ENCODE assay signal across 15 cellular contexts in genomic region chr17:76544123-76544915, GRCh38. TPM values are rescaled to one million over a fixed set of nuclear protein-coding genes. Genes with fewer than 3 reads are reported as not detected.
A peak's percentile ranks its signal among the peaks of the same experiment; 100 is the strongest.
DNase-seq lines count a peak whose midpoint lies in the region; ATAC-seq, FAIRE-seq and TF ChIP-seq lines count a peak whose summit lies in the region.
"Had no signal": no experiment of that assay in that cellular context is flagged by ENCODE, and none has a peak within 500 bp of the region (broad histone marks: within the 10 kb centered on the region; RNA-seq: fewer than 3 reads in every experiment).

No MANE protein-coding gene starts in this region.

- H2AFZ ChIP-seq in H1 (ENCODE audit: low read length) (no peak overlapping the region), mesenchymal stem cell (ENCODE audit: low read depth, low read length) (no peak overlapping the region)

- H3K27ac ChIP-seq in H1 (ENCODE audit: low read depth, low read length) (no peak overlapping the region), mesenchymal stem cell (ENCODE audit: low read length, poor library complexity, severe bottlenecking) (no peak overlapping the region), upper lobe of left lung (peak overlapping the region; percentile 3 to 79 (median 70))
- H3K27ac ChIP-seq: thoracic aorta had no signal

- peaks cover 12% of the 10 kb centered on the region for H3K4me1 Mint-ChIP-seq in stimulated activated memory B cell treated with anti-CD40 and anti-IgM and Interleukin-4, amounts not matched to agents 10 μg/mL and 1 μg/mL and 100 μg/mL, for 72 hours

- no peaks in the 10 kb centered on the region for H3K36me3 Mint-ChIP-seq in stimulated activated memory B cell treated with anti-CD40 and anti-IgM and Interleukin-4, amounts not matched to agents 10 μg/mL and 1 μg/mL and 100 μg/mL, for 72 hours

- H2BK120ac ChIP-seq in H1 (replicated peaks; ENCODE audit: low read depth, low read length) (no peak overlapping the region), mesenchymal stem cell (ENCODE audit: low read depth, low read length) (peak overlapping the region; percentile 91)

- peak overlapping the region; percentile 48; the same call in 1 of the 2 replicates for H2BK15ac ChIP-seq in H1 (ENCODE audit: low read length)
- peak overlapping the region; percentile 73 for H2BK15ac ChIP-seq in mesenchymal stem cell (ENCODE audit: low read depth, poor library complexity, severe bottlenecking)

- H4K5ac ChIP-seq in H1 (ENCODE audit: insufficient read length, low read depth, low read length): no peak overlapping the region

- TF ChIP-seq EP300 in H1 (IDR thresholded peaks at IDR 0.05; ENCODE audit: borderline replicate concordance in 1 of 2, low read depth in 2 of 2, low read length in 2 of 2) (no peak), upper lobe of left lung (IDR thresholded peaks at IDR 0.05) (peak in 2 of 4 donors; percentile 58 to 81)

- ATAC-seq in upper lobe of left lung (ENCODE audit: low FRiP score in 2 of 2): no peak
- no peak for ATAC-seq in stimulated activated memory B cell treated with anti-CD40 and anti-IgM and Interleukin-4, amounts not matched to agents 10 μg/mL and 1 μg/mL and 100 μg/mL, for 72 hours
- no peak for ATAC-seq in HG03457 (IDR thresholded peaks at IDR 0.05; ENCODE audit: unreplicated experiment)
- ATAC-seq: A549; activated T-cell treated with anti-CD3 and anti-CD28 coated beads, Interleukin-2, amount 50 U/mL, for 4 hours had no signal

- H3K14ac ChIP-seq in H1 (ENCODE audit: insufficient read length) (no peak overlapping the region), mesenchymal stem cell (ENCODE audit: low read length in 2 of 2) (peak overlapping the region in 1 of 2 experiments; percentile 86)

- no peaks in the 10 kb centered on the region for H3K9me3 ChIP-seq in H1 (ENCODE audit: insufficient read depth in 2 of 2, low read depth in 1 of 2, low read length in 1 of 2)
- no peaks in the 10 kb centered on the region for H3K9me3 ChIP-seq in mesenchymal stem cell (ENCODE audit: control insufficient read depth, low read length)
- no peaks in the 10 kb centered on the region for H3K9me3 ChIP-seq in upper lobe of left lung
- H3K9me3 ChIP-seq: A549, thoracic aorta had no signal

- H3K79me1 ChIP-seq in H1 (ENCODE audit: low read depth, low read length): no peaks in the 10 kb centered on the region
- H3K79me1 ChIP-seq in mesenchymal stem cell (replicated peaks; ENCODE audit: low read length, poor library complexity, severe bottlenecking): no peaks in the 10 kb centered on the region

- H4K8ac ChIP-seq in H1 (ENCODE audit: extremely low read depth, insufficient read depth, low read length): no peak overlapping the region
- H4K8ac ChIP-seq in mesenchymal stem cell (ENCODE audit: low read length): peak overlapping the region; percentile 86

- H3K79me2 ChIP-seq in H1 (ENCODE audit: control insufficient read depth in 1 of 2, insufficient read depth in 2 of 2, low read length in 2 of 2): no peaks in the 10 kb centered on the region; a peak in 1 of 4 replicates

- no peak overlapping the region for H3K4me3 Mint-ChIP-seq in stimulated activated memory B cell treated with anti-CD40 and anti-IgM and Interleukin-4, amounts not matched to agents 10 μg/mL and 1 μg/mL and 100 μg/mL, for 72 hours
- H3K4me3 Mint-ChIP-seq: activated T-cell treated with anti-CD3 and anti-CD28 coated beads, Interleukin-2, amount 50 U/mL, for 4 hours; T-helper 1 cell treated with Interleukin-12 subunit alpha and Interleukin-12 subunit beta and Interleukin-4 antibody, amounts not matched to agents 30 μg/mL and 1 μg/mL, for 36 hours had no signal

- H3K18ac ChIP-seq in H1 (ENCODE audit: extremely low read depth, low read length): no peak overlapping the region
- peak overlapping the region; percentile 71 to 94 for H3K18ac ChIP-seq in mesenchymal stem cell (ENCODE audit: low read depth in 1 of 2, low read length in 2 of 2)

- H2BK12ac ChIP-seq in H1 (ENCODE audit: low read depth, low read length) (no peak overlapping the region; the same call in 1 of the 2 replicates), mesenchymal stem cell (ENCODE audit: low read length in 2 of 2) (peak overlapping the region; percentile 2 to 95)

- FAIRE-seq in H1 (lab: Jason Lieb, UNC): no peak
- FAIRE-seq: A549 had no signal

- H3K27me3 ChIP-seq in H1 (replicated peaks in 1 of 4; ENCODE audit: control insufficient read depth in 3 of 4, extremely low read depth in 1 of 4, insufficient read depth in 3 of 4, low read length in 3 of 4) (peaks cover 0 to 6% (median 6%) of the 10 kb centered on the region in 4 experiments; a peak in 5 of 7 replicates), mesenchymal stem cell (ENCODE audit: control insufficient read depth in 1 of 2, insufficient read depth in 1 of 2, low read length in 2 of 2) (peaks cover 0 to 6% of the 10 kb centered on the region in 2 experiments), upper lobe of left lung (no peaks in the 10 kb centered on the region)

- H3K4me2 ChIP-seq in H1 (ENCODE audit: insufficient read depth in 1 of 2, low read depth in 2 of 2, low read length in 2 of 2) (peak overlapping the region in 1 of 2 experiments; percentile 19; a peak in 1 of 4 replicates), mesenchymal stem cell (ENCODE audit: low read length, poor library complexity, severe bottlenecking) (no peak overlapping the region)
- H3K4me2 ChIP-seq: A549 had no signal

- TF ChIP-seq POLR2A in H1 (IDR thresholded peaks at IDR 0.05; ENCODE audit: control extremely low read depth in 1 of 2, low read depth in 2 of 2, low read length in 2 of 2) (no peak), upper lobe of left lung (IDR thresholded peaks at IDR 0.05) (no peak)

- H2BK5ac ChIP-seq in H1 (ENCODE audit: low read depth, low read length): no peak overlapping the region
- no peak overlapping the region for H2BK5ac ChIP-seq in mesenchymal stem cell (ENCODE audit: low read depth, low read length, poor library complexity, severe bottlenecking)

- H3K27me3 Mint-ChIP-seq in stimulated activated memory B cell treated with anti-CD40 and anti-IgM and Interleukin-4, amounts not matched to agents 10 μg/mL and 1 μg/mL and 100 μg/mL, for 72 hours: peaks cover 5% of the 10 kb centered on the region

- H3K56ac ChIP-seq in H1 (replicated peaks; ENCODE audit: insufficient read length, low read depth, low read length): no peak overlapping the region

- H3K9ac ChIP-seq in H1 (replicated peaks in 1 of 4; ENCODE audit: extremely low read depth in 1 of 4, low read depth in 3 of 4, low read length in 3 of 4) (no peak overlapping the region), mesenchymal stem cell (ENCODE audit: low read length) (no peak overlapping the region)

- no peak overlapping the region for H3K27ac Mint-ChIP-seq in stimulated activated memory B cell treated with anti-CD40 and anti-IgM and Interleukin-4, amounts not matched to agents 10 μg/mL and 1 μg/mL and 100 μg/mL, for 72 hours
- H3K27ac Mint-ChIP-seq: T-helper 1 cell treated with Interleukin-12 subunit alpha and Interleukin-12 subunit beta and Interleukin-4 antibody, amounts not matched to agents 30 μg/mL and 1 μg/mL, for 36 hours had no signal

- H4K20me1 ChIP-seq in H1 (replicated peaks in 1 of 2; ENCODE audit: control insufficient read depth in 1 of 2, insufficient read depth in 2 of 2, low read length in 2 of 2): peaks cover 0 to 7% of the 10 kb centered on the region in 2 experiments

- TF ChIP-seq CTCF in H1 (IDR thresholded peaks at IDR 0.05; ENCODE audit: control extremely low read depth in 1 of 3, insufficient read depth in 1 of 3, low read depth in 1 of 3, low read length in 3 of 3) (no peak), upper lobe of left lung (IDR thresholded peaks at IDR 0.05) (no peak)

- H3K23ac ChIP-seq in H1 (ENCODE audit: insufficient read length) (no peak overlapping the region), mesenchymal stem cell (ENCODE audit: low read length in 2 of 2) (peak overlapping the region; percentile 14 to 57)

- no peaks in the 10 kb centered on the region for H3K9me3 Mint-ChIP-seq in stimulated activated memory B cell treated with anti-CD40 and anti-IgM and Interleukin-4, amounts not matched to agents 10 μg/mL and 1 μg/mL and 100 μg/mL, for 72 hours
- H3K9me3 Mint-ChIP-seq: activated T-cell treated with anti-CD3 and anti-CD28 coated beads, Interleukin-2, amount 50 U/mL, for 4 hours; T-helper 1 cell treated with Interleukin-12 subunit alpha and Interleukin-12 subunit beta and Interleukin-4 antibody, amounts not matched to agents 30 μg/mL and 1 μg/mL, for 36 hours had no signal

- CTCF ChIA-PET in H1 (lab: Charles Lee; ENCODE audit: partially characterized antibody): interaction anchor here (0.6 to 15.6 kb wide), 12 partner anchors 8 to 199 kb away, joined by 3 to 260 read pairs (median 18); partner anchors contain the start of gene CYGB

- peak; percentile 10 to 61 (median 52) for DNase-seq in NCI-H1417 (lab: John Stamatoyannopoulos, UW)
- DNase-seq in NCI-H1417 treated with DMSO at 0.1 percent for 48 hours (lab: John Stamatoyannopoulos, UW): no peak
- no peak for DNase-seq in H1 (ENCODE audit: low read depth in 1 of 2, low spot score in 2 of 2)
- peak; percentile 75 for DNase-seq in mesenchymal stem cell
- peak in 1 of 2 donors; percentile 56 for DNase-seq in upper lobe of left lung
- DNase-seq in stimulated activated CD4-positive, alpha-beta T cell treated with anti-CD3 and anti-CD28 coated beads, Interleukin-4, amount 100 ng/mL, for 1 hour: no peak
- DNase-seq: activated T-cell treated with anti-CD3 and anti-CD28 coated beads, Interleukin-2, amount 50 U/mL, for 4 hours; effector CD4-positive, alpha-beta T cell; kidney glomerular epithelial cell; NCI-H187 treated with DMSO at 0.1 percent for 48 hours had no signal

- POLR2A ChIA-PET in H1 (lab: Charles Lee; ENCODE audit: partially characterized antibody): interaction anchor here (1.0 to 3.7 kb wide), 8 partner anchors 8 to 27 kb away, joined by 3 to 27 read pairs (median 4); no protein-coding TSS in a partner anchor

- H3K23me2 ChIP-seq in H1 (ENCODE audit: low read depth, low read length): peaks cover 10% of the 10 kb centered on the region

- H4K91ac ChIP-seq in H1 (replicated peaks; ENCODE audit: insufficient read length, low read length): peak overlapping the region; percentile 18
- H4K91ac ChIP-seq in mesenchymal stem cell (ENCODE audit: low read length): peak overlapping the region; percentile 91

- H3K4me1 ChIP-seq in H1 (replicated peaks in 1 of 4; ENCODE audit: control insufficient read depth in 3 of 4, insufficient read depth in 4 of 4, low read length in 3 of 4) (peaks cover 0 to 35% (median 17%) of the 10 kb centered on the region in 4 experiments; a peak in 6 of 7 replicates), mesenchymal stem cell (ENCODE audit: control insufficient read depth, insufficient read depth, low read depth, low read length) (peaks cover 46% of the 10 kb centered on the region), upper lobe of left lung (peaks cover 54 to 73% (median 67%) of the 10 kb centered on the region in 4 donors)

- TF ChIP-seq RAD21 in H1 (IDR thresholded peaks at IDR 0.05 in 1 of 2, conservative IDR thresholded peaks at IDR 0.05 in 1 of 2; ENCODE audit: low read depth in 2 of 2, low read length in 2 of 2): no peak

- no peak overlapping the region for H3K4me3 ChIP-seq in H1 (ENCODE audit: extremely low read depth in 1 of 4, insufficient read depth in 2 of 4, low read depth in 3 of 4, low read length in 4 of 4)
- H3K4me3 ChIP-seq in mesenchymal stem cell (ENCODE audit: insufficient read depth in 1 of 2, low read depth in 1 of 2, low read length in 2 of 2): no peak overlapping the region
- H3K4me3 ChIP-seq in upper lobe of left lung: no peak overlapping the region
- H3K4me3 ChIP-seq: A549, thoracic aorta had no signal

- H2AK5ac ChIP-seq in H1 (ENCODE audit: low read depth, low read length): no peak overlapping the region
- H2AK5ac ChIP-seq in mesenchymal stem cell (ENCODE audit: low read length, severe bottlenecking): no peak overlapping the region

- 62% methylated on average over 22 of the region's 26 CpGs; no CpG with 5 or more reads in 1 of the 2 experiments for WGBS in H1 (ENCODE audit: extremely low coverage in 1 of 2, insufficient coverage in 1 of 2, insufficient read length in 1 of 2, insufficient replicate concordance in 2 of 2, low coverage in 1 of 2, low lambda C conversion rate in 2 of 2, missing lambda C conversion rate in 1 of 2), 2 experiments
- WGBS in mesenchymal stem cell: 26% methylated on average over 24 of the region's 26 CpGs
- 28 to 37% methylated on average over 19 to 26 of the region's 26 CpGs for WGBS in upper lobe of left lung, 2 donors

- no peak overlapping the region for H2BK20ac ChIP-seq in H1 (ENCODE audit: low read length)

- no peak overlapping the region for H3K4ac ChIP-seq in H1 (replicated peaks; ENCODE audit: insufficient read length, low read depth, low read length)
- H3K4ac ChIP-seq in mesenchymal stem cell (ENCODE audit: low read depth in 1 of 2, low read length in 2 of 2): peak overlapping the region; percentile 77 to 90

- H3K36me3 ChIP-seq in H1 (ENCODE audit: control insufficient read depth in 2 of 4, insufficient read depth in 4 of 4, low read length in 3 of 4): no peaks in the 10 kb centered on the region
- peaks cover 2 to 6% of the 10 kb centered on the region in 2 experiments for H3K36me3 ChIP-seq in mesenchymal stem cell (ENCODE audit: control insufficient read depth in 1 of 2, insufficient read depth in 2 of 2, low read depth in 1 of 2, low read length in 2 of 2)
- no peaks in the 10 kb centered on the region for H3K36me3 ChIP-seq in upper lobe of left lung
- H3K36me3 ChIP-seq: thoracic aorta had no signal

RNA-seq across cellular contexts. Expression of gene PRCD, which starts 4.5 kb away (rescaled TPM):
- total RNA-seq in H1 (2021; fragmentation: NEBNext Ultra II Directional; extraction: Animal tissue kit (Norgen Biotek cat#: 25700)): 1.4 and 2.1 TPM in 2 replicates
- polyA plus RNA-seq in H1 (2011; rRNA removed): 0.77 and 1.1 TPM in 2 replicates
- 1.4 TPM for polyA plus RNA-seq in H1 (2011; cell fraction: cytosol; rRNA removed)
- polyA plus RNA-seq in H1 (2011; cell fraction: nucleus; rRNA removed): 3.1 TPM
- polyA plus RNA-seq in H1 (2012, experiment 1 of 2): 1.1 to 1.6 TPM (median 1.5 TPM) in 4 replicates
- polyA plus RNA-seq in H1 (2012, experiment 2 of 2): 2.3 TPM
- polyA plus RNA-seq in H1 (2013, experiment 1 of 2): 2.0 TPM
- 1.5 TPM for polyA plus RNA-seq in H1 (2013, experiment 2 of 2)
- polyA minus RNA-seq in H1 (2011; rRNA and poly(A)+ RNA removed): 0.12 and 0.22 TPM in 2 replicates
- polyA minus RNA-seq in H1 (2011; cell fraction: cytosol; rRNA and poly(A)+ RNA removed): not detected
- polyA minus RNA-seq in H1 (2011; cell fraction: nucleus; rRNA and poly(A)+ RNA removed): 3.5 TPM
- 13.5 TPM for polyA plus RNA-seq in mesenchymal stem cell (2013, experiment 1 of 2)
- 14.0 TPM for polyA plus RNA-seq in mesenchymal stem cell (2013, experiment 2 of 2)
- 10 to 100 TPM in 1 of 6 donors, 1 to 10 TPM in 4, not detected in 1; 3.0 to 13.9 (median 7.2) TPM for total RNA-seq in upper lobe of left lung
- total RNA-seq: activated T-cell treated with anti-CD3 and anti-CD28 coated beads, Interleukin-2, amount 50 U/mL, for 4 hours had no signal
- polyA plus RNA-seq: A549 had no signal

RNA-seq across cellular contexts. Expression of gene CYGB, which starts 6.8 kb away (rescaled TPM):
- total RNA-seq in H1 (2021; fragmentation: NEBNext Ultra II Directional; extraction: Animal tissue kit (Norgen Biotek cat#: 25700)): 3.7 and 4.0 TPM in 2 replicates
- 2.7 and 3.3 TPM in 2 replicates for polyA plus RNA-seq in H1 (2011; rRNA removed)
- 1.7 TPM for polyA plus RNA-seq in H1 (2011; cell fraction: cytosol; rRNA removed)
- 1.7 TPM for polyA plus RNA-seq in H1 (2011; cell fraction: nucleus; rRNA removed)
- 1.4 to 3.4 TPM (median 2.9 TPM) in 4 replicates for polyA plus RNA-seq in H1 (2012, experiment 1 of 2)
- polyA plus RNA-seq in H1 (2012, experiment 2 of 2): 4.0 TPM
- polyA plus RNA-seq in H1 (2013, experiment 1 of 2): 2.8 TPM
- polyA plus RNA-seq in H1 (2013, experiment 2 of 2): 2.8 TPM
- polyA minus RNA-seq in H1 (2011; rRNA and poly(A)+ RNA removed): 0.19 and 1.4 TPM in 2 replicates
- polyA minus RNA-seq in H1 (2011; cell fraction: cytosol; rRNA and poly(A)+ RNA removed): 0.66 TPM
- 0.80 TPM for polyA minus RNA-seq in H1 (2011; cell fraction: nucleus; rRNA and poly(A)+ RNA removed)
- polyA plus RNA-seq in mesenchymal stem cell (2013, experiment 1 of 2): 313 TPM
- 315 TPM for polyA plus RNA-seq in mesenchymal stem cell (2013, experiment 2 of 2)
- 10 to 100 TPM in 5 of 6 donors, 1 to 10 TPM in 1; 6.4 to 33.9 (median 16.6) TPM for total RNA-seq in upper lobe of left lung
- total RNA-seq: activated T-cell treated with anti-CD3 and anti-CD28 coated beads, Interleukin-2, amount 50 U/mL, for 4 hours had no signal

RNA-seq across cellular contexts. Expression of gene ST6GALNAC2, which starts 41.3 kb away (rescaled TPM):
- not detected in 2 replicates for total RNA-seq in H1 (2021; fragmentation: NEBNext Ultra II Directional; extraction: Animal tissue kit (Norgen Biotek cat#: 25700))
- polyA plus RNA-seq in H1 (2011; rRNA removed): 0.09 TPM in 1 of 2 replicates, not detected in the other
- polyA plus RNA-seq in H1 (2011; cell fraction: cytosol; rRNA removed): not detected
- polyA plus RNA-seq in H1 (2011; cell fraction: nucleus; rRNA removed): not detected
- polyA plus RNA-seq in H1 (2012, experiment 1 of 2): not detected in 4 replicates
- polyA plus RNA-seq in H1 (2012, experiment 2 of 2): not detected
- not detected for polyA plus RNA-seq in H1 (2013, experiment 1 of 2)
- not detected for polyA plus RNA-seq in H1 (2013, experiment 2 of 2)
- polyA minus RNA-seq in H1 (2011; rRNA and poly(A)+ RNA removed): not detected in 2 replicates
- polyA minus RNA-seq in H1 (2011; cell fraction: cytosol; rRNA and poly(A)+ RNA removed): not detected
- polyA minus RNA-seq in H1 (2011; cell fraction: nucleus; rRNA and poly(A)+ RNA removed): not detected
- polyA plus RNA-seq in mesenchymal stem cell (2013, experiment 1 of 2): 0.72 TPM
- polyA plus RNA-seq in mesenchymal stem cell (2013, experiment 2 of 2): 0.78 TPM
- total RNA-seq in upper lobe of left lung: 10 to 100 TPM; 24.4 to 63.5 (median 39.8) TPM
- total RNA-seq: activated T-cell treated with anti-CD3 and anti-CD28 coated beads, Interleukin-2, amount 50 U/mL, for 4 hours had no signal

RNA-seq across cellular contexts. Expression of gene RHBDF2, which starts 43.1 kb away (rescaled TPM):
- 25.9 and 26.2 TPM in 2 replicates for total RNA-seq in H1 (2021; fragmentation: NEBNext Ultra II Directional; extraction: Animal tissue kit (Norgen Biotek cat#: 25700))
- 21.2 and 27.9 TPM in 2 replicates for polyA plus RNA-seq in H1 (2011; rRNA removed)
- polyA plus RNA-seq in H1 (2011; cell fraction: cytosol; rRNA removed): 15.5 TPM
- polyA plus RNA-seq in H1 (2011; cell fraction: nucleus; rRNA removed): 46.6 TPM
- 16.4 to 25.4 TPM (median 22.4 TPM) in 4 replicates for polyA plus RNA-seq in H1 (2012, experiment 1 of 2)
- 15.6 TPM for polyA plus RNA-seq in H1 (2012, experiment 2 of 2)
- 30.8 TPM for polyA plus RNA-seq in H1 (2013, experiment 1 of 2)
- polyA plus RNA-seq in H1 (2013, experiment 2 of 2): 30.3 TPM
- polyA minus RNA-seq in H1 (2011; rRNA and poly(A)+ RNA removed): 12.5 and 16.5 TPM in 2 replicates
- polyA minus RNA-seq in H1 (2011; cell fraction: cytosol; rRNA and poly(A)+ RNA removed): 16.4 TPM
- polyA minus RNA-seq in H1 (2011; cell fraction: nucleus; rRNA and poly(A)+ RNA removed): 22.9 TPM
- 19.9 TPM for polyA plus RNA-seq in mesenchymal stem cell (2013, experiment 1 of 2)
- 18.4 TPM for polyA plus RNA-seq in mesenchymal stem cell (2013, experiment 2 of 2)
- 100 to 1,000 TPM in 2 of 6 donors, 10 to 100 TPM in 4; 34.3 to 137 (median 47.6) TPM for total RNA-seq in upper lobe of left lung

Comparison
In these comparisons a context has a peak if more than half of its experiments do, and no peak if none do; other contexts are left out.
1. DNase-seq: peak in NCI-H1417 (3 of 3) and mesenchymal stem cell (single experiment); none in NCI-H1417 treated with DMSO at 0.1 percent for 48 hours (single experiment), H1 (0 of 2) and stimulated activated CD4-positive, alpha-beta T cell treated with anti-CD3 and anti-CD28 coated beads, Interleukin-4, amount 100 ng/mL, for 1 hour (single experiment).
2. H3K27ac ChIP-seq: peak in upper lobe of left lung (4 of 4); none in H1 (single experiment) and mesenchymal stem cell (single experiment).
3. RNA of gene ST6GALNAC2, which starts 41.3 kb away (total RNA-seq): 24.4 to 63.5 TPM in upper lobe of left lung; not detected in H1; every median in the first group is over 10 times any median in the second.